13 cellular contexts compared by ENCODE assay signal in the genomic region with DNA sequence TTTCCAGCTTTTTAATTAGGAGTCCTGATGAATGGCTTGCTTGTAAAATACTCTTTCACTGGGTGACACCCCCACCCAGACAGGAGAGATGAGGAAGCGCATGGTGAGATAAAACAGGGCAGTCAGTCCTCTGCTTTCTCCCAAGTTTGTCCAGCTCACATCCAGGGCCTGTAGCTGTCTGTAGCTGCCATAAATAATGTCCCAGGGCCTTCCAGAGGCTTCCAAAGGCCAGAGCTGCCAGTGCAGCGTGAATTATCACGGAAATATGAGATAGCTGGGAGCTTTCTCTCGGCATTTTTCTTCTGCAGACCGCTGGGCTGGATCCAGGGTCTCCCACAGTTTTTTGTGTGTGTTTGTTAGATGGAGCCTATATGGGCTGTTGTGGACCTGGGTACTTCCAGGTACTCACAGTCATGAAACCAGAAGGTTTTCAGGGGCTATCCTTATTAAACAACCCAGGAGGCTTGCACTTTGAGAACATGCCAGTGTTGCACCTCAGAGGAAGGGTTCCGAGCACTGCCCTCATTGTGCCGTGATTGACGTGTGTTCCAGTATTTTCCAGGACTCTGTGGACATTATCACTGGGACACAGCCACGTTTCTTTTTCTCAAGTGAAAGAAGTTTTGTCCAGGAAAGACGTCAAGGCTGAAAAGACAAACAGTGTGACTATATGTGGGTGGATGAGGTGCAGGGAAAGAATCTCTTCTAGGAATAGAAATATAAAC.
DNase-seq lines count a peak whose midpoint lies in the region; ATAC-seq, FAIRE-seq and TF ChIP-seq lines count a peak whose summit lies in the region.
"Had no signal": no experiment of that assay in that cellular context is flagged by ENCODE, and none has a peak within 500 bp of the region (broad histone marks: within the 10 kb centered on the region; RNA-seq: fewer than 3 reads in every experiment).

No MANE protein-coding gene starts in this region.

- H3K9me3 Mint-ChIP-seq in activated CD4-positive, alpha-beta T cell treated with anti-CD3 and anti-CD28 coated beads for 36 hours (ENCODE audit: low read depth): no peaks in the 10 kb centered on the region
- H3K9me3 Mint-ChIP-seq: activated naive CD8-positive, alpha-beta T cell treated with anti-CD3 and anti-CD28 coated beads for 36 hours; effector memory CD8-positive, alpha-beta T cell; natural killer cell treated with Interleukin-12 subunit alpha and Interleukin-12 subunit beta and Interleukin-15 and Interleukin-18, amount 100 ng/mL, for 72 hours had no signal

- intact Hi-C loops in esophagus squamous epithelium (cut with DNase I) (no loop called here), lower lobe of right lung (cut with DNase I) (no loop called here)
- intact Hi-C loops in activated CD4-positive, alpha-beta T cell treated with anti-CD3 and anti-CD28 coated beads for 36 hours (cut with DNase I, micrococcal nuclease): no loop called here

- H3K36me3 ChIP-seq in esophagus squamous epithelium: no peaks in the 10 kb centered on the region
- H3K36me3 ChIP-seq in lower lobe of right lung: no peaks in the 10 kb centered on the region
- no peaks in the 10 kb centered on the region for H3K36me3 ChIP-seq in stomach smooth muscle (ENCODE audit: control insufficient read depth in 2 of 2, insufficient read depth in 2 of 2, low read length in 2 of 2)

- 59 to 73% methylated on average over 6 to 10 of the region's 10 CpGs for WGBS in esophagus squamous epithelium, 2 donors

- DNase-seq in esophagus squamous epithelium (lab: John Stamatoyannopoulos, UW) (no peak), lower lobe of right lung (no peak), H54 (ENCODE audit: insufficient read length, low spot score) (no peak)
- DNase-seq in activated CD4-positive, alpha-beta T cell treated with anti-CD3 and anti-CD28 coated beads for 36 hours: no peak
- no peak for DNase-seq in activated effector memory CD4-positive, alpha-beta T cell treated with Interleukin-2 at 50 U/mL for 16 hours
- DNase-seq: activated naive CD8-positive, alpha-beta T cell treated with anti-CD3 and anti-CD28 coated beads for 36 hours; effector memory CD8-positive, alpha-beta T cell; NCI-H226; PC-3 had no signal

- TF ChIP-seq POLR2A in esophagus squamous epithelium (IDR thresholded peaks at IDR 0.05): no peak
- no peak for TF ChIP-seq POLR2A in H54 (IDR thresholded peaks at IDR 0.05; ENCODE audit: low read depth, low read length)

- H3K27me3 Mint-ChIP-seq in activated CD4-positive, alpha-beta T cell treated with anti-CD3 and anti-CD28 coated beads for 36 hours: no peaks in the 10 kb centered on the region
- H3K27me3 Mint-ChIP-seq: activated naive CD8-positive, alpha-beta T cell treated with anti-CD3 and anti-CD28 coated beads for 36 hours had no signal

- peak; percentile 57 for FAIRE-seq in TTC549 (lab: Jason Lieb, UNC)
- no peak for FAIRE-seq in H54 (lab: Jason Lieb, UNC)

- POLR2A ChIA-PET in activated CD4-positive, alpha-beta T cell treated with anti-CD3 and anti-CD28 coated beads for 36 hours (lab: Charles Lee): no interaction called here

- H3K27me3 ChIP-seq in esophagus squamous epithelium (no peaks in the 10 kb centered on the region), lower lobe of right lung (ENCODE audit: low read depth) (no peaks in the 10 kb centered on the region), stomach smooth muscle (ENCODE audit: control insufficient read depth in 1 of 2, insufficient read depth in 2 of 2, low read length in 2 of 2) (no peaks in the 10 kb centered on the region)

- peaks cover 0 to 13% (median 0%) of the 10 kb centered on the region in 3 donors for H3K4me1 ChIP-seq in esophagus squamous epithelium
- H3K4me1 ChIP-seq in lower lobe of right lung: no peaks in the 10 kb centered on the region
- peaks cover 10% of the 10 kb centered on the region for H3K4me1 ChIP-seq in stomach smooth muscle (ENCODE audit: control insufficient read depth, insufficient read depth, low read length)

- H3K9me3 ChIP-seq in esophagus squamous epithelium (no peaks in the 10 kb centered on the region), lower lobe of right lung (no peaks in the 10 kb centered on the region), stomach smooth muscle (ENCODE audit: control insufficient read depth in 2 of 2, low read length in 2 of 2) (no peaks in the 10 kb centered on the region)

- no peaks in the 10 kb centered on the region for H3K36me3 Mint-ChIP-seq in activated CD4-positive, alpha-beta T cell treated with anti-CD3 and anti-CD28 coated beads for 36 hours (ENCODE audit: low read depth)
- H3K36me3 Mint-ChIP-seq: activated naive CD8-positive, alpha-beta T cell treated with anti-CD3 and anti-CD28 coated beads for 36 hours; natural killer cell treated with Interleukin-12 subunit alpha and Interleukin-12 subunit beta and Interleukin-15 and Interleukin-18, amount 100 ng/mL, for 72 hours had no signal

- H3K4me3 Mint-ChIP-seq in activated CD4-positive, alpha-beta T cell treated with anti-CD3 and anti-CD28 coated beads for 36 hours: no peak overlapping the region
- H3K4me3 Mint-ChIP-seq: activated naive CD8-positive, alpha-beta T cell treated with anti-CD3 and anti-CD28 coated beads for 36 hours; effector memory CD8-positive, alpha-beta T cell; natural killer cell treated with Interleukin-12 subunit alpha and Interleukin-12 subunit beta and Interleukin-15 and Interleukin-18, amount 100 ng/mL, for 72 hours had no signal

- CTCF ChIA-PET in activated CD4-positive, alpha-beta T cell treated with anti-CD3 and anti-CD28 coated beads for 36 hours (lab: Charles Lee): interaction anchor here (1.0 to 1.2 kb wide), 2 partner anchors 145 kb away, joined by 3 read pairs; no protein-coding TSS in a partner anchor

- H3K27ac Mint-ChIP-seq in activated CD4-positive, alpha-beta T cell treated with anti-CD3 and anti-CD28 coated beads for 36 hours: no peak overlapping the region
- H3K27ac Mint-ChIP-seq: activated naive CD8-positive, alpha-beta T cell treated with anti-CD3 and anti-CD28 coated beads for 36 hours; effector memory CD8-positive, alpha-beta T cell; natural killer cell treated with Interleukin-12 subunit alpha and Interleukin-12 subunit beta and Interleukin-15 and Interleukin-18, amount 100 ng/mL, for 72 hours had no signal

- ATAC-seq in lower lobe of right lung: peak in 1 of 2 donors; percentile 12
- no peak for ATAC-seq in HG03045 (IDR thresholded peaks at IDR 0.05; ENCODE audit: unreplicated experiment)
- ATAC-seq in activated CD4-positive, alpha-beta T cell treated with anti-CD3 and anti-CD28 coated beads for 36 hours: no peak
- ATAC-seq: effector memory CD8-positive, alpha-beta T cell; natural killer cell treated with Interleukin-12 subunit alpha and Interleukin-12 subunit beta and Interleukin-15 and Interleukin-18, amount 100 ng/mL, for 72 hours; PC-3 had no signal

- peaks cover 2% of the 10 kb centered on the region for H3K4me1 Mint-ChIP-seq in activated CD4-positive, alpha-beta T cell treated with anti-CD3 and anti-CD28 coated beads for 36 hours
- H3K4me1 Mint-ChIP-seq: activated naive CD8-positive, alpha-beta T cell treated with anti-CD3 and anti-CD28 coated beads for 36 hours had no signal

- TF ChIP-seq CTCF in esophagus squamous epithelium (IDR thresholded peaks at IDR 0.05) (no peak), lower lobe of right lung (IDR thresholded peaks at IDR 0.05) (no peak)

- H3K27ac ChIP-seq in esophagus squamous epithelium (peak overlapping the region in 3 of 4 donors; percentile 32 to 62 (median 44)), lower lobe of right lung (peak overlapping the region; percentile 47), stomach smooth muscle (ENCODE audit: low read length) (peak overlapping the region; percentile 46)

- peak overlapping the region in 1 of 2 donors; percentile 4 for H3K9ac ChIP-seq in stomach smooth muscle (ENCODE audit: low read length in 2 of 2)

- no peak overlapping the region for H3K4me3 ChIP-seq in esophagus squamous epithelium
- H3K4me3 ChIP-seq in lower lobe of right lung: no peak overlapping the region
- H3K4me3 ChIP-seq in stomach smooth muscle (ENCODE audit: low read length in 2 of 2): peak overlapping the region in 1 of 2 donors; percentile 29
